Comparison of ENCODE assay signal across 18 cellular contexts in genomic region chr6:24702720-24703282, GRCh38. TPM values are rescaled to one million over a fixed set of nuclear protein-coding genes. Genes with fewer than 3 reads are reported as not detected.
DNase-seq lines count a peak whose midpoint lies in the region; ATAC-seq and TF ChIP-seq lines count a peak whose summit lies in the region.
"Had no signal": no experiment of that assay in that cellular context is flagged by ENCODE, and none has a peak within 500 bp of the region (broad histone marks: within the 10 kb centered on the region; RNA-seq: fewer than 3 reads in every experiment).

No MANE protein-coding gene starts in this region.

- H3K36me3 Mint-ChIP-seq in CD4-positive, CD25-positive, alpha-beta regulatory T cell: peaks cover 25% of the 10 kb centered on the region
- peaks cover 0 to 71% (median 18%) of the 10 kb centered on the region in 3 donors for H3K36me3 Mint-ChIP-seq in CD8-positive, alpha-beta memory T cell
- peaks cover 95% of the 10 kb centered on the region for H3K36me3 Mint-ChIP-seq in activated T-helper 17 cell treated with anti-CD3 and anti-CD28 coated beads, Interleukin-2, amount 50 U/mL, for 72 hours (ENCODE audit: low read depth)
- H3K36me3 Mint-ChIP-seq in mesothelial cell of epicardium: peaks cover 33% of the 10 kb centered on the region

- ATAC-seq in CD4-positive, CD25-positive, alpha-beta regulatory T cell (ENCODE audit: low read depth in 2 of 2): no peak
- ATAC-seq in activated T-helper 17 cell treated with anti-CD3 and anti-CD28 coated beads, Interleukin-2, amount 50 U/mL, for 72 hours (replicated peaks): no peak
- ATAC-seq: right cardiac atrium had no signal

- H3K4me1 Mint-ChIP-seq in CD4-positive, CD25-positive, alpha-beta regulatory T cell: peaks cover 15 to 41% (median 30%) of the 10 kb centered on the region in 4 donors
- H3K4me1 Mint-ChIP-seq in CD8-positive, alpha-beta memory T cell: peaks cover 14 to 47% (median 44%) of the 10 kb centered on the region in 3 donors
- H3K4me1 Mint-ChIP-seq in activated T-helper 17 cell treated with anti-CD3 and anti-CD28 coated beads, Interleukin-2, amount 50 U/mL, for 72 hours: peaks cover 38% of the 10 kb centered on the region
- peaks cover 1% of the 10 kb centered on the region for H3K4me1 Mint-ChIP-seq in mesothelial cell of epicardium

- TF ChIP-seq CTCF in mesothelial cell of epicardium (IDR thresholded peaks at IDR 0.05; ENCODE audit: unreplicated experiment) (no peak), WERI-Rb-1 (IDR thresholded peaks at IDR 0.05; ENCODE audit: low read depth, low read length) (no peak)

- H3K4me3 Mint-ChIP-seq in CD4-positive, CD25-positive, alpha-beta regulatory T cell: no peak overlapping the region
- H3K4me3 Mint-ChIP-seq in CD8-positive, alpha-beta memory T cell: no peak overlapping the region
- no peak overlapping the region for H3K4me3 Mint-ChIP-seq in activated T-helper 17 cell treated with anti-CD3 and anti-CD28 coated beads, Interleukin-2, amount 50 U/mL, for 72 hours
- H3K4me3 Mint-ChIP-seq in mesothelial cell of epicardium: no peak overlapping the region

- no peak for DNase-seq in CD4-positive, CD25-positive, alpha-beta regulatory T cell
- DNase-seq in CD8-positive, alpha-beta memory T cell: no peak
- DNase-seq in mesothelial cell of epicardium (ENCODE audit: low spot score in 2 of 2, unreplicated experiment in 2 of 2) (no peak), NCI-H69 (lab: John Stamatoyannopoulos, UW) (no peak), WERI-Rb-1 (no peak), cerebellar nuclear complex (lab: John Stamatoyannopoulos, UW) (no peak)
- DNase-seq: activated CD4-positive, CD25-positive, alpha-beta regulatory T cell; aorta; cortex of kidney; EL; HCEC 1CT; NCI-H2081 treated with DMSO at 0.1 percent for 48 hours; right cardiac atrium; thyroid gland had no signal

- peak overlapping the region; percentile 20 to 82 (median 31) for H3K27ac Mint-ChIP-seq in CD4-positive, CD25-positive, alpha-beta regulatory T cell
- H3K27ac Mint-ChIP-seq in CD8-positive, alpha-beta memory T cell: peak overlapping the region; percentile 42 to 89 (median 64)
- H3K27ac Mint-ChIP-seq in activated T-helper 17 cell treated with anti-CD3 and anti-CD28 coated beads, Interleukin-2, amount 50 U/mL, for 72 hours: peak overlapping the region; percentile 86
- peak overlapping the region; percentile 51 for H3K27ac Mint-ChIP-seq in mesothelial cell of epicardium

- no peak overlapping the region for H3K27ac ChIP-seq in CD4-positive, CD25-positive, alpha-beta regulatory T cell (ENCODE audit: insufficient read depth, low read length, poor library complexity, severe bottlenecking)
- no peak overlapping the region for H3K27ac ChIP-seq in CD8-positive, alpha-beta memory T cell (ENCODE audit: low read depth, low read length)
- H3K27ac ChIP-seq in WERI-Rb-1: no peak overlapping the region
- H3K27ac ChIP-seq: C4-2B, thyroid gland had no signal

- POLR2A ChIA-PET in CD8-positive, alpha-beta memory T cell (lab: Charles Lee): interaction anchor here (0.8 kb wide), 1 partner anchor 8 kb away, joined by 3 read pairs; no protein-coding TSS in a partner anchor

- no peaks in the 10 kb centered on the region for H3K27me3 ChIP-seq in CD4-positive, CD25-positive, alpha-beta regulatory T cell (ENCODE audit: control insufficient read depth, insufficient read depth, low read length)
- H3K27me3 ChIP-seq in CD8-positive, alpha-beta memory T cell (ENCODE audit: insufficient read depth, low read length, poor library complexity, severe bottlenecking): no peaks in the 10 kb centered on the region
- no peaks in the 10 kb centered on the region for H3K27me3 ChIP-seq in WERI-Rb-1 (ENCODE audit: insufficient read depth, low read depth, severe bottlenecking)
- H3K27me3 ChIP-seq: thyroid gland had no signal

- CTCF ChIA-PET in CD8-positive, alpha-beta memory T cell (lab: Charles Lee): interaction anchor here (3.1 kb wide), 1 partner anchor 122 kb away, joined by 10 read pairs; no protein-coding TSS in a partner anchor

- no peak overlapping the region for H3K4me3 ChIP-seq in CD4-positive, CD25-positive, alpha-beta regulatory T cell (ENCODE audit: low read depth, low read length)
- no peak overlapping the region for H3K4me3 ChIP-seq in CD8-positive, alpha-beta memory T cell (ENCODE audit: low read length)
- no peak overlapping the region for H3K4me3 ChIP-seq in WERI-Rb-1 (ENCODE audit: low read depth, low read length)
- H3K4me3 ChIP-seq: lung, thyroid gland had no signal

- H3K9me3 Mint-ChIP-seq in CD4-positive, CD25-positive, alpha-beta regulatory T cell: no peaks in the 10 kb centered on the region
- H3K9me3 Mint-ChIP-seq in CD8-positive, alpha-beta memory T cell: no peaks in the 10 kb centered on the region
- no peaks in the 10 kb centered on the region for H3K9me3 Mint-ChIP-seq in activated T-helper 17 cell treated with anti-CD3 and anti-CD28 coated beads, Interleukin-2, amount 50 U/mL, for 72 hours
- no peaks in the 10 kb centered on the region for H3K9me3 Mint-ChIP-seq in mesothelial cell of epicardium

- no peaks in the 10 kb centered on the region for H3K27me3 Mint-ChIP-seq in CD4-positive, CD25-positive, alpha-beta regulatory T cell
- no peaks in the 10 kb centered on the region for H3K27me3 Mint-ChIP-seq in CD8-positive, alpha-beta memory T cell
- no peaks in the 10 kb centered on the region for H3K27me3 Mint-ChIP-seq in activated T-helper 17 cell treated with anti-CD3 and anti-CD28 coated beads, Interleukin-2, amount 50 U/mL, for 72 hours
- no peaks in the 10 kb centered on the region for H3K27me3 Mint-ChIP-seq in mesothelial cell of epicardium (ENCODE audit: low read depth)

- no peaks in the 10 kb centered on the region for H3K4me1 ChIP-seq in CD4-positive, CD25-positive, alpha-beta regulatory T cell (ENCODE audit: control insufficient read depth, insufficient read depth, low read length, poor library complexity, severe bottlenecking)
- no peaks in the 10 kb centered on the region for H3K4me1 ChIP-seq in CD8-positive, alpha-beta memory T cell (ENCODE audit: insufficient read depth, low read length)

- H3K9me3 ChIP-seq in CD4-positive, CD25-positive, alpha-beta regulatory T cell (ENCODE audit: control insufficient read depth in 2 of 2, low read length in 2 of 2): no peaks in the 10 kb centered on the region
- no peaks in the 10 kb centered on the region for H3K9me3 ChIP-seq in CD8-positive, alpha-beta memory T cell (ENCODE audit: low read length)
- no peaks in the 10 kb centered on the region for H3K9me3 ChIP-seq in WERI-Rb-1 (ENCODE audit: severe bottlenecking)
- H3K9me3 ChIP-seq: thyroid gland had no signal

- peaks cover 62% of the 10 kb centered on the region for H3K36me3 ChIP-seq in CD4-positive, CD25-positive, alpha-beta regulatory T cell (ENCODE audit: control insufficient read depth, insufficient read depth, low read length)
- peaks cover 37% of the 10 kb centered on the region for H3K36me3 ChIP-seq in CD8-positive, alpha-beta memory T cell (ENCODE audit: insufficient read depth, low read length)
- peaks cover 79% of the 10 kb centered on the region for H3K36me3 ChIP-seq in WERI-Rb-1

RNA-seq across cellular contexts. Expression of gene C6orf62, which starts 16.2 kb away (rescaled TPM):
- 124 TPM for total RNA-seq in CD4-positive, CD25-positive, alpha-beta regulatory T cell
- polyA plus RNA-seq in CD4-positive, CD25-positive, alpha-beta regulatory T cell: 100 to 1,000 TPM in 1 of 4 donors, 10 to 100 TPM in 3; 91.7 to 106 (median 98.6) TPM
- 10 to 100 TPM; 95.1 to 95.6 TPM for total RNA-seq in CD8-positive, alpha-beta memory T cell
- 120 TPM for polyA plus RNA-seq in CD8-positive, alpha-beta memory T cell
- total RNA-seq in activated T-helper 17 cell treated with anti-CD3 and anti-CD28 coated beads, Interleukin-2, amount 50 U/mL, for 72 hours: 100 to 1,000 TPM; 106 to 185 TPM
- 60.5 to 61.9 TPM (median 61.0 TPM) in 3 replicates for total RNA-seq in mesothelial cell of epicardium

RNA-seq across cellular contexts. Expression of gene ACOT13, which starts 35.9 kb away (rescaled TPM):
- total RNA-seq in CD4-positive, CD25-positive, alpha-beta regulatory T cell: 2.9 TPM
- 10 to 100 TPM; 14.3 to 26.7 (median 17.2) TPM for polyA plus RNA-seq in CD4-positive, CD25-positive, alpha-beta regulatory T cell
- 10 to 100 TPM; 19.6 to 25.3 TPM for total RNA-seq in CD8-positive, alpha-beta memory T cell
- polyA plus RNA-seq in CD8-positive, alpha-beta memory T cell: 17.0 TPM
- total RNA-seq in activated T-helper 17 cell treated with anti-CD3 and anti-CD28 coated beads, Interleukin-2, amount 50 U/mL, for 72 hours: 10 to 100 TPM; 19.2 to 23.5 TPM
- 18.7 to 19.8 TPM (median 19.1 TPM) in 3 replicates for total RNA-seq in mesothelial cell of epicardium

RNA-seq across cellular contexts. Expression of gene TDP2, which starts 36.1 kb away (rescaled TPM):
- 43.2 TPM for total RNA-seq in CD4-positive, CD25-positive, alpha-beta regulatory T cell
- 10 to 100 TPM; 55.2 to 68.6 (median 57.1) TPM for polyA plus RNA-seq in CD4-positive, CD25-positive, alpha-beta regulatory T cell
- total RNA-seq in CD8-positive, alpha-beta memory T cell: 10 to 100 TPM; 49.8 to 50.6 TPM
- 46.1 TPM for polyA plus RNA-seq in CD8-positive, alpha-beta memory T cell
- total RNA-seq in activated T-helper 17 cell treated with anti-CD3 and anti-CD28 coated beads, Interleukin-2, amount 50 U/mL, for 72 hours: 10 to 100 TPM; 51.6 to 55.3 TPM
- total RNA-seq in mesothelial cell of epicardium: 24.8 to 26.7 TPM (median 25.2 TPM) in 3 replicates

RNA-seq across cellular contexts. Expression of gene KIAA0319, which starts 56.8 kb away (rescaled TPM):
- total RNA-seq in CD4-positive, CD25-positive, alpha-beta regulatory T cell: not detected
- under 1 TPM in 1 of 4 donors, not detected in 3; 0.02 TPM for polyA plus RNA-seq in CD4-positive, CD25-positive, alpha-beta regulatory T cell
- total RNA-seq in CD8-positive, alpha-beta memory T cell: under 1 TPM; 0.07 to 0.09 TPM
- polyA plus RNA-seq in CD8-positive, alpha-beta memory T cell: not detected
- under 1 TPM; 0.66 to 0.76 TPM for total RNA-seq in activated T-helper 17 cell treated with anti-CD3 and anti-CD28 coated beads, Interleukin-2, amount 50 U/mL, for 72 hours
- 0.02 TPM in 1 of 3 replicates, not detected in the others for total RNA-seq in mesothelial cell of epicardium
- total RNA-seq: glomerular endothelial cell had no signal
- polyA plus RNA-seq: right cardiac atrium had no signal

Comparison
In these comparisons a context has a peak if more than half of its experiments do, and no peak if none do; other contexts are left out.
1. H3K27ac Mint-ChIP-seq: peak in every context shown above with its lines; median percentile 86 in activated T-helper 17 cell treated with anti-CD3 and anti-CD28 coated beads, Interleukin-2, amount 50 U/mL, for 72 hours; 64 in CD8-positive, alpha-beta memory T cell; 51 in mesothelial cell of epicardium; 31 in CD4-positive, CD25-positive, alpha-beta regulatory T cell.